Comparison of ENCODE assay signal across 27 cellular contexts in genomic region chr2:235976516-235976915, GRCh38.
"Had no signal": no experiment of that assay in that cellular context is flagged by ENCODE, and none has a peak within 500 bp of the region (broad histone marks: within the 10 kb centered on the region; RNA-seq: fewer than 3 reads in every experiment).

No MANE protein-coding gene starts in this region.

- H3K36me3 ChIP-seq: brain microvascular endothelial cell, gastrocnemius medialis had no signal

- H3K4me3 ChIP-seq: coronary artery, dorsolateral prefrontal cortex, esophagus muscularis mucosa, gastrocnemius medialis had no signal

- H3K27me3 ChIP-seq: brain microvascular endothelial cell, dorsolateral prefrontal cortex, esophagus muscularis mucosa, foreskin keratinocyte, gastrocnemius medialis had no signal

- H3K4me1 ChIP-seq: esophagus muscularis mucosa, foreskin keratinocyte, gastrocnemius medialis had no signal

- H3K9me3 ChIP-seq: esophagus muscularis mucosa, gastrocnemius medialis had no signal

- H3K27ac ChIP-seq: brain microvascular endothelial cell, coronary artery, dorsolateral prefrontal cortex, esophagus muscularis mucosa, foreskin keratinocyte, gastrocnemius medialis, VCaP had no signal

- DNase-seq: activated B cell treated with CpG ODN at 0.5 μM for 24 hours; activated CD4-positive, alpha-beta memory T cell treated with anti-CD3 and anti-CD28 coated beads for 36 hours; activated CD4-positive, alpha-beta T cell treated with anti-CD3 and anti-CD28 coated beads for 48 hours; activated CD8-positive, alpha-beta memory T cell treated with anti-CD3 and anti-CD28 coated beads, Interleukin-2, amount 10 ng/mL, durations not matched to agents 7 days and 5 days; activated CD8-positive, alpha-beta memory T cell treated with anti-CD3 and anti-CD28 coated beads, Interleukin-2, amount 50 U/mL, for 4 hours; activated CD8-positive, alpha-beta T cell treated with anti-CD3 and anti-CD28 coated beads, Interleukin-2, amount 10 ng/mL, durations not matched to agents 7 days and 5 days; activated gamma-delta T cell treated with Interleukin-2 at 50 U/mL for 16 hours; activated naive CD4-positive, alpha-beta T cell treated with anti-CD3 and anti-CD28 coated beads, Interleukin-2, amount 50 U/mL, for 16 hours; activated naive CD4-positive, alpha-beta T cell treated with Interleukin-2 at 50 U/mL for 16 hours; activated T-cell treated with anti-CD3 and anti-CD28 coated beads, Interleukin-2, amount 50 U/mL, for 1 hour; activated T-cell treated with anti-CD3 and anti-CD28 coated beads, Interleukin-2, amount 50 U/mL, for 48 hours; amniotic stem cell; anterior cingulate cortex; brain microvascular endothelial cell; dorsolateral prefrontal cortex; effector memory CD4-positive, alpha-beta T cell; endodermal cell; erythroblast; foreskin keratinocyte; gastrocnemius medialis; glutamatergic neuron; T-helper 1 cell; T-helper 17 cell; T1000 had no signal
